ENCODE assay signal across 20 cellular contexts in genomic region chr3:98744283-98744682, GRCh38.
A peak's percentile ranks its signal among the peaks of the same experiment; 100 is the strongest.
DNase-seq lines count a peak whose midpoint lies in the region; ATAC-seq and TF ChIP-seq lines count a peak whose summit lies in the region.
"Had no signal": no experiment of that assay in that cellular context is flagged by ENCODE, and none has a peak within 500 bp of the region (broad histone marks: within the 10 kb centered on the region; RNA-seq: fewer than 3 reads in every experiment).

No MANE protein-coding gene starts in this region.

- no peak for TF ChIP-seq CTCF in GM13976 (IDR thresholded peaks at IDR 0.05; ENCODE audit: borderline replicate concordance, control extremely low read depth, extremely low read depth, insufficient read depth, missing control alignments)

- DNase-seq in AML-193 (lab: John Stamatoyannopoulos, UW), result peak; percentile 15 to 29
- DNase-seq in NCI-H226, result peak; percentile 18
- no peak for DNase-seq in SHP77 treated with DMSO at 0.1 percent for 48 hours (lab: John Stamatoyannopoulos, UW)
- no peak for DNase-seq in GM13976 (ENCODE audit: low spot score)
- no peak for DNase-seq in NCI-H1048 (lab: John Stamatoyannopoulos, UW)
- no peak for DNase-seq in D341Med (ENCODE audit: low spot score)
- DNase-seq: ACHN; activated CD8-positive, alpha-beta memory T cell treated with anti-CD3 and anti-CD28 coated beads, Interleukin-2, amount 50 U/mL, for 4 hours; activated naive CD4-positive, alpha-beta T cell treated with anti-CD3 and anti-CD28 coated beads, Interleukin-2, amount 10 ng/mL, durations not matched to agents 7 days and 5 days; CD4-positive, CD25-positive, alpha-beta regulatory T cell; DMS53; IMR-90; left colon; NCI-H2029; NCI-H524; nucleus accumbens; stimulated activated CD4-positive, alpha-beta T cell treated with anti-CD3 and anti-CD28 coated beads, Interleukin-15, amount 100 ng/mL, for 24 hours; trophoblast cell had no signal

- ATAC-seq in GM19035 (IDR thresholded peaks at IDR 0.05; ENCODE audit: unreplicated experiment) (peak; percentile 48), HG02884 (IDR thresholded peaks at IDR 0.05; ENCODE audit: unreplicated experiment) (peak; percentile 54)
- ATAC-seq: left colon had no signal

- in situ Hi-C loops in GM13976 (cut with MboI; ENCODE audit: low sequenced_read_pairs, unreplicated experiment), result no loop called here

Comparison
In these comparisons a context has a peak if more than half of its experiments do, and no peak if none do; other contexts are left out.
1. DNase-seq: peak in AML-193 (2 of 2) and NCI-H226 (single experiment); none in SHP77 treated with DMSO at 0.1 percent for 48 hours (single experiment), GM13976 (single experiment), NCI-H1048 (single experiment) and D341Med (single experiment).